Comparison of ENCODE assay signal across 19 cellular contexts in the genomic region with DNA sequence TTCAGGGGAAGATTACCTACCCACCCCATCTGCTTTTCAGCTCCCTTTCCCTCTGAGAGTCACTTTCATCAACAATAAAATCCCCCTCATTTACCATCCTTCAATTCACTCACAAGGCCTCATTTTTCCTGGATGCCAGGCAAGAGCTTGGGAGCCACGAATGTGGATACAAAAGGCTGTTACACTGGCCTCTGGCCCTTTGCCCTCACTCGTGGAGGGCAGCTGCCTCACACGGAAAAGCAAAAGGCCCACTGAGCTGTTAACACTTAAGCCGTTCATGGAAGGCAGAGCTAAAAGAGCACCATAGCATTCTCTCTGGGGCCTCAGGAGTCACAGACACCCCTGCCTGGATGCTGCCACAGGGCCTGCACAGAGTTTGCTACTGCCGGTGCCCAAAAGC.
DNase-seq lines count a peak whose midpoint lies in the region; ATAC-seq, FAIRE-seq and TF ChIP-seq lines count a peak whose summit lies in the region.
"Had no signal": no experiment of that assay in that cellular context is flagged by ENCODE, and none has a peak within 500 bp of the region (broad histone marks: within the 10 kb centered on the region; RNA-seq: fewer than 3 reads in every experiment).

No MANE protein-coding gene starts in this region.

- peaks cover 7% of the 10 kb centered on the region for H3K27me3 Mint-ChIP-seq in nephron progenitor cell (ENCODE audit: low read depth, poor library complexity)
- H3K27me3 Mint-ChIP-seq: CD4-positive, alpha-beta T cell had no signal

- H3K9me3 ChIP-seq in effector memory CD4-positive, alpha-beta T cell (ENCODE audit: control insufficient read depth, low read length), result no peaks in the 10 kb centered on the region

- H3K4me1 Mint-ChIP-seq in nephron progenitor cell, result peaks cover 7% of the 10 kb centered on the region

- peak overlapping the region; percentile 88 for H3K27ac Mint-ChIP-seq in nephron progenitor cell
- H3K27ac Mint-ChIP-seq: CD4-positive, alpha-beta T cell had no signal

- no peak overlapping the region for H3K4me3 ChIP-seq in bronchial epithelial cell (ENCODE audit: low read depth, low read length)
- H3K4me3 ChIP-seq in effector memory CD4-positive, alpha-beta T cell (ENCODE audit: insufficient read depth, low read depth, low read length, poor library complexity, severe bottlenecking), result no peak overlapping the region
- H3K4me3 ChIP-seq: PC-9 had no signal

- H3K36me3 Mint-ChIP-seq in nephron progenitor cell (ENCODE audit: low read depth), result no peaks in the 10 kb centered on the region

- TF ChIP-seq CTCF in bronchial epithelial cell (IDR thresholded peaks at IDR 0.05; ENCODE audit: insufficient read depth, low read length, severe bottlenecking) (no peak), nephron progenitor cell (IDR thresholded peaks at IDR 0.05) (no peak)

- H3K9me3 Mint-ChIP-seq in nephron progenitor cell, result no peaks in the 10 kb centered on the region

- no peak overlapping the region for H3K27ac ChIP-seq in effector memory CD4-positive, alpha-beta T cell (ENCODE audit: insufficient read depth, low read length, poor library complexity, severe bottlenecking)
- H3K27ac ChIP-seq: PC-9 had no signal

- FAIRE-seq in bronchial epithelial cell (lab: Jason Lieb, UNC), result peak; percentile 7
- FAIRE-seq: A204.1, H54 had no signal

- no peak for ATAC-seq in GM21723 (IDR thresholded peaks at IDR 0.05; ENCODE audit: unreplicated experiment)
- ATAC-seq in stimulated activated naive CD8-positive, alpha-beta T cell treated with anti-CD3 and anti-CD28 coated beads, Interleukin-15, Interleukin-2, amounts not matched to agents 100 U/mL and 50 U/mL, for 24 hours, result no peak

- no peak overlapping the region for H3K4me3 Mint-ChIP-seq in nephron progenitor cell
- H3K4me3 Mint-ChIP-seq: CD4-positive, alpha-beta T cell had no signal

- no peaks in the 10 kb centered on the region for H3K4me1 ChIP-seq in effector memory CD4-positive, alpha-beta T cell (ENCODE audit: control insufficient read depth, insufficient read depth, low read length, poor library complexity, severe bottlenecking)

- no peaks in the 10 kb centered on the region for H3K36me3 ChIP-seq in bronchial epithelial cell (ENCODE audit: control insufficient read depth, insufficient read depth, low read length)
- H3K36me3 ChIP-seq in effector memory CD4-positive, alpha-beta T cell (ENCODE audit: control insufficient read depth, insufficient read depth, low read length), result no peaks in the 10 kb centered on the region

- no peak for DNase-seq in bronchial epithelial cell (ENCODE audit: low read depth)
- peak in 35 of 42 donors; percentile 3 to 72 (median 32) for DNase-seq in head of caudate nucleus
- DNase-seq in nephron progenitor cell, result no peak
- peak in 6 of 10 donors; percentile 8 to 83 (median 50) for DNase-seq in posterior cingulate gyrus
- DNase-seq in effector memory CD4-positive, alpha-beta T cell, result no peak
- DNase-seq in NCI-H187 (lab: John Stamatoyannopoulos, UW), result no peak
- no peak for DNase-seq in stimulated activated naive CD8-positive, alpha-beta T cell treated with anti-CD3 and anti-CD28 coated beads, Interleukin-15, Interleukin-2, amounts not matched to agents 100 U/mL and 50 U/mL, for 24 hours
- DNase-seq: CD4-positive, alpha-beta T cell; COR-L47; DMS79 treated with DMSO at 0.1 percent for 48 hours; Kasumi-1; NCI-H1694 treated with DMSO at 0.1 percent for 48 hours; NCI-H2107; PC-9; RPMI8226; SHP77 had no signal

- no peaks in the 10 kb centered on the region for H3K27me3 ChIP-seq in bronchial epithelial cell (ENCODE audit: control insufficient read depth, insufficient read depth, low read length)
- H3K27me3 ChIP-seq in effector memory CD4-positive, alpha-beta T cell (replicated peaks; ENCODE audit: control insufficient read depth, insufficient read depth, low read length, poor library complexity, severe bottlenecking), result no peaks in the 10 kb centered on the region

- intact Hi-C loops in head of caudate nucleus (cut with DNase I), result no loop called here
- intact Hi-C loops in posterior cingulate gyrus (cut with DNase I), result no loop called here

Comparison
In these comparisons a context has a peak if more than half of its experiments do, and no peak if none do; other contexts are left out.
1. DNase-seq: peak in head of caudate nucleus (35 of 42) and posterior cingulate gyrus (6 of 10); none in bronchial epithelial cell (single experiment), nephron progenitor cell (single experiment), effector memory CD4-positive, alpha-beta T cell (0 of 3), NCI-H187 (0 of 2) and stimulated activated naive CD8-positive, alpha-beta T cell treated with anti-CD3 and anti-CD28 coated beads, Interleukin-15, Interleukin-2, amounts not matched to agents 100 U/mL and 50 U/mL, for 24 hours (single experiment).